ENCODE assay signal across 2 cellular contexts in the genomic region with DNA sequence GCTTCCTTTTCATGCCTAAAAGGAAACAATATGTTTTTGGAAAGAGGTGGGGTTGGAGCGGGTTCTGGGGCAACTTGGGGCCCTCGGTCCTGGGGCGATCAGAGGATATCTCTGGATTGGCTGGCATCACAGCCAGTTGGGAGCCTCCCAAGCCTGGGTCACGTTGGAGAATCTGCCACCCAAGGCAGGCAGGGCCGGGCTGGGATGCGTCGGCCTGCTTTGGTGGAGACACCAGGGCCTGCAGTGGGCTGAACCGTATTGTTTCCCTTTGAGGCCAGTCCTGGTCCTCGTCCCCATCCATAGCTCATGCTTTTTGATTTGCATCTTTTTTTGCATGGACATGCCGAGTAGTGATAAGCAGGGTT.
TF ChIP-seq lines count a peak whose summit lies in the region.

No MANE protein-coding gene starts in this region.

TF ChIP-seq in HepG2, 621 proteins besides CTCF, POLR2A, EP300 and RAD21:
- no peak for TF ChIP-seq GLI4 (CRISPR knock-in tag; IDR thresholded peaks at IDR 0.05; ENCODE audit: borderline replicate concordance)

TF ChIP-seq in H1, 55 proteins besides CTCF, POLR2A, EP300 and RAD21:
- no peak for TF ChIP-seq ASH2L (IDR thresholded peaks at IDR 0.05; ENCODE audit: low read length)
- TF ChIP-seq TAF7 (optimal IDR thresholded peaks at IDR 0.05; ENCODE audit: borderline replicate concordance, low read depth, low read length), result no peak
- TF ChIP-seq EGR1 (IDR thresholded peaks at IDR 0.05; ENCODE audit: borderline replicate concordance, low read depth, low read length), result no peak
- TF ChIP-seq SUZ12 (IDR thresholded peaks at IDR 0.05; ENCODE audit: low read length), result no peak
- no peak for TF ChIP-seq GTF2F1 (IDR thresholded peaks at IDR 0.05; ENCODE audit: borderline replicate concordance, low read depth, low read length)
- TF ChIP-seq CHD1 (IDR thresholded peaks at IDR 0.05; ENCODE audit: low read depth, low read length), result no peak
- TF ChIP-seq KDM4A (IDR thresholded peaks at IDR 0.05; ENCODE audit: low read depth, low read length, severe bottlenecking), result no peak
- TF ChIP-seq CBX5 (IDR thresholded peaks at IDR 0.05; ENCODE audit: low read depth, low read length), result no peak
- no peak for TF ChIP-seq TCF12 (IDR thresholded peaks at IDR 0.05; ENCODE audit: low read depth, low read length)
- TF ChIP-seq, protein P1, sequence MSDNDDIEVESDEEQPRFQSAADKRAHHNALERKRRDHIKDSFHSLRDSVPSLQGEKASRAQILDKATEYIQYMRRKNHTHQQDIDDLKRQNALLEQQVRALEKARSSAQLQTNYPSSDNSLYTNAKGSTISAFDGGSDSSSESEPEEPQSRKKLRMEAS (IDR thresholded peaks at IDR 0.05), result no peak
- TF ChIP-seq RFX5 (IDR thresholded peaks at IDR 0.05; ENCODE audit: borderline replicate concordance, low read depth, low read length), result no peak
- no peak for TF ChIP-seq SRF (IDR thresholded peaks at IDR 0.05; ENCODE audit: low read depth, low read length)
- TF ChIP-seq CTBP2 (IDR thresholded peaks at IDR 0.05; ENCODE audit: borderline replicate concordance, insufficient read depth, insufficient read length, low read length), result no peak
- no peak for TF ChIP-seq SP2 (IDR thresholded peaks at IDR 0.05; ENCODE audit: low read length)
- TF ChIP-seq JUN (IDR thresholded peaks at IDR 0.05; ENCODE audit: low read depth, low read length), result no peak
- TF ChIP-seq ZNF274 (IDR thresholded peaks at IDR 0.05; ENCODE audit: borderline replicate concordance, extremely low read depth, low read length), result no peak
- TF ChIP-seq SAP30 (IDR thresholded peaks at IDR 0.05; ENCODE audit: insufficient read depth, insufficient replicate concordance, low read length), result no peak
- no peak for TF ChIP-seq KDM1A (IDR thresholded peaks at IDR 0.05; ENCODE audit: borderline replicate concordance, low read length)
- TF ChIP-seq, protein P2, sequence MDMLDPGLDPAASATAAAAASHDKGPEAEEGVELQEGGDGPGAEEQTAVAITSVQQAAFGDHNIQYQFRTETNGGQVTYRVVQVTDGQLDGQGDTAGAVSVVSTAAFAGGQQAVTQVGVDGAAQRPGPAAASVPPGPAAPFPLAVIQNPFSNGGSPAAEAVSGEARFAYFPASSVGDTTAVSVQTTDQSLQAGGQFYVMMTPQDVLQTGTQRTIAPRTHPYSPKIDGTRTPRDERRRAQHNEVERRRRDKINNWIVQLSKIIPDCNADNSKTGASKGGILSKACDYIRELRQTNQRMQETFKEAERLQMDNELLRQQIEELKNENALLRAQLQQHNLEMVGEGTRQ (IDR thresholded peaks at IDR 0.05; ENCODE audit: low read length), result no peak
- TF ChIP-seq EZH2 (IDR thresholded peaks at IDR 0.05; ENCODE audit: low read depth, low read length, severe bottlenecking), result no peak
